In the genomic region with DNA sequence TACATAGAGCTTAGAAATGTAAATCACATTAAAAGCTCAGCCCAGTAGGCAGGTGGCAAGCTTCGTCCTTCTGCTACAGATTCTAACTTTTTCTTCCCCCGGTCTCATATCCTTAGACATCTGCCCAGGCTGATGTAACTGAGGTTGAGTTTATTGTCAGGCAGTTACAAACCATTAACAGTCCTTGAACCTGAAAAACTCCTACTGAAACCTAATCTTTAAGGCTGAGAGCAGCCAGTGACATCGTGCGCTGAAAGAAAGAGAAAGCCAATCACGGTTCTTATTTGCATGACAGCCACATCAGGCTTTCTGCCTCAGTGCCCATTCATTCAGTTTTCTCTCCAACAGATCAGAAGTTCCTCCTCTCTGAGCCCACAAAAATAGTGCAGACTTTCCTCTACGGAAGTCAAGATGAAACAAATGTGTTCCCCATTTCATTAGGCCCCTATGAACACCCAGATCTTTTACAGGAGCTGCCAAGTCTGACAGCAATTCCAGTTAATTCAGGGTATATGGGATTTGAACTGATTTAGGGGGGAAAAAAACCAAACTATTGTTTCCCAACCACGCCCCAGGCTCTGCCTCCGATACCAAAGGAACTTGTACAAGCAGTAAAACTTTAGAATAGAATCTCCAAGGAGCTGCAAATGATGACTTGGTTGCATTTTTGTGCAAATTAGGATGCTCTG, we compare ENCODE assay signal across 9 cellular contexts. TPM values are rescaled to one million over a fixed set of nuclear protein-coding genes. Genes with fewer than 3 reads are reported as not detected.
DNase-seq lines count a peak whose midpoint lies in the region; ATAC-seq and TF ChIP-seq lines count a peak whose summit lies in the region.
"Had no signal": no experiment of that assay in that cellular context is flagged by ENCODE, and none has a peak within 500 bp of the region (broad histone marks: within the 10 kb centered on the region; RNA-seq: fewer than 3 reads in every experiment).

A gene with protein sequence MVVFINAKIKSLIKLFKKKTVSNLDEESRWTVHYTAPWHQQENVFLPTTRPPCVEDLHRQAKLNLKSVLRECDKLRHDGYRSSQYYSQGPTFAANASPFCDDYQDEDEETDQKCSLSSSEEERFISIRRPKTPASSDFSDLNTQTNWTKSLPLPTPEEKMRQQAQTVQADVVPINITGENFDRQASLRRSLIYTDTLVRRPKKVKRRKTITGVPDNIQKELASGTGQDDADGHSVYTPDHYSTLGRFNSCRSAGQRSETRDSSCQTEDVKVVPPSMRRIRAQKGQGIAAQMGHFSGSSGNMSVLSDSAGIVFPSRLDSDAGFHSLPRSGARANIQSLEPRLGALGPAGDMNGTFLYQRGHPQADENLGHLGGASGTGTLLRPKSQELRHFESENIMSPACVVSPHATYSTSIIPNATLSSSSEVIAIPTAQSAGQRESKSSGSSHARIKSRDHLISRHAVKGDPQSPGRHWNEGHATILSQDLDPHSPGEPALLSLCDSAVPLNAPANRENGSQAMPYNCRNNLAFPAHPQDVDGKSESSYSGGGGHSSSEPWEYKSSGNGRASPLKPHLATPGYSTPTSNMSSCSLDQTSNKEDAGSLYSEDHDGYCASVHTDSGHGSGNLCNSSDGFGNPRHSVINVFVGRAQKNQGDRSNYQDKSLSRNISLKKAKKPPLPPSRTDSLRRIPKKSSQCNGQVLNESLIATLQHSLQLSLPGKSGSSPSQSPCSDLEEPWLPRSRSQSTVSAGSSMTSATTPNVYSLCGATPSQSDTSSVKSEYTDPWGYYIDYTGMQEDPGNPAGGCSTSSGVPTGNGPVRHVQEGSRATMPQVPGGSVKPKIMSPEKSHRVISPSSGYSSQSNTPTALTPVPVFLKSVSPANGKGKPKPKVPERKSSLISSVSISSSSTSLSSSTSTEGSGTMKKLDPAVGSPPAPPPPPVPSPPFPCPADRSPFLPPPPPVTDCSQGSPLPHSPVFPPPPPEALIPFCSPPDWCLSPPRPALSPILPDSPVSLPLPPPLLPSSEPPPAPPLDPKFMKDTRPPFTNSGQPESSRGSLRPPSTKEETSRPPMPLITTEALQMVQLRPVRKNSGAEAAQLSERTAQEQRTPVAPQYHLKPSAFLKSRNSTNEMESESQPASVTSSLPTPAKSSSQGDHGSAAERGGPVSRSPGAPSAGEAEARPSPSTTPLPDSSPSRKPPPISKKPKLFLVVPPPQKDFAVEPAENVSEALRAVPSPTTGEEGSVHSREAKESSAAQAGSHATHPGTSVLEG (N-terminal part only) (minus strand): TSS at position 192 of the 689 bp plus-strand sequence. CDS start 204 bp downstream, outside the sequence.

- peaks cover 9% of the 10 kb centered on the region; the same call in 1 of the 2 replicates for H3K36me3 ChIP-seq in SJSA1
- no peaks in the 10 kb centered on the region for H3K36me3 ChIP-seq in hepatocyte (replicated peaks; ENCODE audit: insufficient read depth, low read depth)

- peak within 1 kb of the TSS; percentile 68 for H3K4me2 ChIP-seq in hepatocyte

- peaks cover 2% of the 10 kb centered on the region for H4K20me1 ChIP-seq in hepatocyte (ENCODE audit: insufficient read depth, poor library complexity, severe bottlenecking)

- WGBS in hepatocyte (ENCODE audit: low lambda C conversion rate, missing lambda C conversion rate) = 24% methylated on average over 8 of the region's 8 CpGs

- H3K9me2 ChIP-seq in hepatocyte (replicated peaks; ENCODE audit: insufficient read depth) = no peaks in the 10 kb centered on the region

- peaks cover 63% of the 10 kb centered on the region for H3K79me2 ChIP-seq in hepatocyte

- no peaks in the 10 kb centered on the region for H3K4me1 ChIP-seq in SJSA1 (replicated peaks)
- peaks cover 20% of the 10 kb centered on the region for H3K4me1 ChIP-seq in hepatocyte (ENCODE audit: insufficient read depth)

- ATAC-seq in GM19025 (IDR thresholded peaks at IDR 0.05; ENCODE audit: low read depth, unreplicated experiment) = peak; percentile 81
- ATAC-seq in HG03135 (IDR thresholded peaks at IDR 0.05; ENCODE audit: unreplicated experiment) = peak; percentile 95

- H3K27ac ChIP-seq in SJSA1 (no peak within 1 kb of the TSS), hepatocyte (peak within 1 kb of the TSS; percentile 83)

- H2AFZ ChIP-seq in hepatocyte = no peak within 1 kb of the TSS

- DNase-seq in A172 (ENCODE audit: low spot score) (no peak), SJSA1 (ENCODE audit: low read depth in 1 of 2, low spot score in 2 of 2) (no peak), hepatocyte (ENCODE audit: low spot score) (peak; percentile 68), retinal pigment epithelial cell (ENCODE audit: low read depth) (no peak), amygdala (lab: John Stamatoyannopoulos, UW) (no peak), hippocampal formation (lab: John Stamatoyannopoulos, UW) (no peak)
- DNase-seq: activated naive CD8-positive, alpha-beta T cell treated with anti-CD3 and anti-CD28 coated beads, Interleukin-2, amount 10 ng/mL, durations not matched to agents 7 days and 5 days had no signal

- no peaks in the 10 kb centered on the region for H3K27me3 ChIP-seq in SJSA1 (replicated peaks)
- no peaks in the 10 kb centered on the region for H3K27me3 ChIP-seq in hepatocyte

- H3K4me3 ChIP-seq in SJSA1 = no peak within 1 kb of the TSS
- H3K4me3 ChIP-seq in hepatocyte = peak within 1 kb of the TSS; percentile 17
- peak within 1 kb of the TSS; percentile 27 for H3K4me3 ChIP-seq in retinal pigment epithelial cell (ENCODE audit: low read length)

- H3K9me3 ChIP-seq in SJSA1 (replicated peaks) = no peaks in the 10 kb centered on the region
- no peaks in the 10 kb centered on the region for H3K9me3 ChIP-seq in hepatocyte (ENCODE audit: low read depth)

- TF ChIP-seq CTCF in hepatocyte (IDR thresholded peaks at IDR 0.05; ENCODE audit: poor library complexity) (no peak), retinal pigment epithelial cell (conservative IDR thresholded peaks at IDR 0.05; ENCODE audit: low read depth, low read length) (no peak)

RNA-seq across cellular contexts. Expression of the gene that starts here (rescaled TPM):
- 2.6 and 10.4 TPM in 2 replicates for total RNA-seq in A172 (2014; rRNA removed; shearing (Covaris generic))
- 6.6 and 13.9 TPM in 2 replicates for total RNA-seq in SJSA1 (2014; rRNA removed; shearing (Covaris generic))
- total RNA-seq in hepatocyte = 58.0 and 58.3 TPM in 2 replicates
- 39.0 and 43.7 TPM in 2 replicates for polyA plus RNA-seq in hepatocyte
